ENCODE assay signal across 9 cellular contexts in the genomic region with DNA sequence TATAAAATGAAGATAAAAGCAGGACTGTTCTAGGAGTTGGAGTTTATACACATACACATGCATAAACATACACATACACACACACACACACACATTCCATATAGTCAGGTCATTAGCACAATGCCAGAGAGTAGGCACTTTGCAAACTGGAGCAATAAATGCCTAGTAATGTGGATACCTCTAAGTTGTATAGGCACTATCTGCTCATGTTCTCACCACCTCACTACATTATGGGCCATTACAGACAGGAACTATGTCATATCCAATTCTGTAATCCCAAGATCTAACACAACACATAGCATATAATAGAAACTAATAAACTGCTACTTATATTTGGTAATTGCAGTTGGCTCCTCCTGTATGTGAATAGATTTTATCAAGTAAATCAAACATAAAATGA.
"Had no signal": no experiment of that assay in that cellular context is flagged by ENCODE, and none has a peak within 500 bp of the region (broad histone marks: within the 10 kb centered on the region; RNA-seq: fewer than 3 reads in every experiment).

No MANE protein-coding gene starts in this region.

- H2AFZ ChIP-seq: GM23338 had no signal

- DNase-seq: H9, HCEC 1CT, IMR-90, KG1 had no signal

- ATAC-seq: GM23338, K562 had no signal

- H3K4me3 ChIP-seq: GM23338, K562 had no signal

- H3K4me2 ChIP-seq: GM23338 had no signal

- FAIRE-seq: H1, H54, HTR-8/SVneo, K562 had no signal
